In genomic region chr16:7284780-7285179, GRCh38 we compare ENCODE assay signal across 7 cellular contexts. TPM values are rescaled to one million over a fixed set of nuclear protein-coding genes. Genes with fewer than 3 reads are reported as not detected.
"Had no signal": no experiment of that assay in that cellular context is flagged by ENCODE, and none has a peak within 500 bp of the region (broad histone marks: within the 10 kb centered on the region; RNA-seq: fewer than 3 reads in every experiment).

No MANE protein-coding gene starts in this region.

- H3K27ac Mint-ChIP-seq: IgD-negative memory B cell had no signal

- H3K4me3 Mint-ChIP-seq: IgD-negative memory B cell had no signal

- H3K27me3 Mint-ChIP-seq: IgD-negative memory B cell had no signal

- H3K4me3 ChIP-seq: K562 had no signal

- ATAC-seq: HepG2, K562 had no signal

- H3K4me1 Mint-ChIP-seq: IgD-negative memory B cell had no signal

- DNase-seq: IMR-90 had no signal

- H3K27ac ChIP-seq: HL-60 had no signal

RNA-seq across cellular contexts. Expression of gene RBFOX1, which starts 47.9 kb away (rescaled TPM):
- total RNA-seq: HepG2, HT-29, HT1080, IMR-90, K562 had no signal
- polyA plus RNA-seq: HepG2, IgD-negative memory B cell, IMR-90 had no signal
